Comparison of ENCODE assay signal across 18 cellular contexts in the genomic region with DNA sequence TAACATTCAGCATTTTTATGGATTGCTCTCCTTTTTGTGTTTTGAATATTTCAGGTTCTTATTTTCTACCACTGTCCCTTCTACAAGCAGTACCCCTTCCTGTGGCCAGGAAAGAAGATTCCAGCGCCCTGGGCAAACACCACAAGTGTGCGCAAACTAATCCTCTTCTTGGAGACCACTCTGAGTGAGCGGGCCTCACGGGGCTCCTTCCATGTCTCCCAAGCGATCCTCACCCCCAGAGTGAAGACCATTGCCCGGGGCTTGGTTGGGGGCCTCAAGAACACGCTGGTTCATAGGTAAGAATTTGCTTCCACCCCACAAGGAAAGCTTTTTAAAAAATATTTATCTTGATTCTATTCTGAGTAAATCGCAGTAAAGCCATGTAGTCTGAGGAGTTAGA. TPM values are rescaled to one million over a fixed set of nuclear protein-coding genes. Genes with fewer than 3 reads are reported as not detected.
DNase-seq lines count a peak whose midpoint lies in the region; ATAC-seq and FAIRE-seq lines count a peak whose summit lies in the region.
"Had no signal": no experiment of that assay in that cellular context is flagged by ENCODE, and none has a peak within 500 bp of the region (broad histone marks: within the 10 kb centered on the region; RNA-seq: fewer than 3 reads in every experiment).

No MANE protein-coding gene starts in this region.

- H3K4me3 Mint-ChIP-seq in activated CD8-positive, alpha-beta memory T cell treated with anti-CD3 and anti-CD28 coated beads, Interleukin-2, amount 10 ng/mL, durations not matched to agents 7 days and 5 days, result no peak overlapping the region
- H3K4me3 Mint-ChIP-seq in central memory CD8-positive, alpha-beta T cell, result no peak overlapping the region
- H3K4me3 Mint-ChIP-seq: B cell; CD4-positive, CD25-positive, alpha-beta regulatory T cell; CD8-positive, alpha-beta T cell; GM23338; H9 had no signal

- no peaks in the 10 kb centered on the region for H3K27me3 Mint-ChIP-seq in activated CD8-positive, alpha-beta memory T cell treated with anti-CD3 and anti-CD28 coated beads, Interleukin-2, amount 10 ng/mL, durations not matched to agents 7 days and 5 days
- H3K27me3 Mint-ChIP-seq in central memory CD8-positive, alpha-beta T cell, result no peaks in the 10 kb centered on the region
- H3K27me3 Mint-ChIP-seq: B cell; CD4-positive, CD25-positive, alpha-beta regulatory T cell had no signal

- H3K9me3 Mint-ChIP-seq in activated CD8-positive, alpha-beta memory T cell treated with anti-CD3 and anti-CD28 coated beads, Interleukin-2, amount 10 ng/mL, durations not matched to agents 7 days and 5 days (ENCODE audit: low read depth), result no peaks in the 10 kb centered on the region
- no peaks in the 10 kb centered on the region for H3K9me3 Mint-ChIP-seq in central memory CD8-positive, alpha-beta T cell
- H3K9me3 Mint-ChIP-seq: CD4-positive, CD25-positive, alpha-beta regulatory T cell; CD8-positive, alpha-beta T cell; GM23338; H9 had no signal

- CTCF ChIA-PET in activated CD8-positive, alpha-beta memory T cell treated with anti-CD3 and anti-CD28 coated beads, Interleukin-2, amount 10 ng/mL, durations not matched to agents 7 days and 5 days (lab: Charles Lee), result interaction anchor here (1.1 to 6.7 kb wide), 3 partner anchors 22 to 289 kb away, joined by 3 to 137 read pairs (median 21); no protein-coding TSS in a partner anchor

- H3K36me3 Mint-ChIP-seq in activated CD8-positive, alpha-beta memory T cell treated with anti-CD3 and anti-CD28 coated beads, Interleukin-2, amount 10 ng/mL, durations not matched to agents 7 days and 5 days, result peaks cover 17% of the 10 kb centered on the region
- H3K36me3 Mint-ChIP-seq in central memory CD8-positive, alpha-beta T cell (ENCODE audit: insufficient read depth), result peaks cover 36% of the 10 kb centered on the region

- peak; percentile 21 for FAIRE-seq in GM19239 (lab: Jason Lieb, UNC)
- FAIRE-seq: A204.1, G401.6, GM12892 had no signal

- H3K4me1 Mint-ChIP-seq in activated CD8-positive, alpha-beta memory T cell treated with anti-CD3 and anti-CD28 coated beads, Interleukin-2, amount 10 ng/mL, durations not matched to agents 7 days and 5 days, result peaks cover 29% of the 10 kb centered on the region
- H3K4me1 Mint-ChIP-seq in central memory CD8-positive, alpha-beta T cell, result peaks cover 42% of the 10 kb centered on the region

- peak overlapping the region; percentile 18 for H3K27ac Mint-ChIP-seq in activated CD8-positive, alpha-beta memory T cell treated with anti-CD3 and anti-CD28 coated beads, Interleukin-2, amount 10 ng/mL, durations not matched to agents 7 days and 5 days
- H3K27ac Mint-ChIP-seq in central memory CD8-positive, alpha-beta T cell (ENCODE audit: low read depth), result peak overlapping the region; percentile 40
- H3K27ac Mint-ChIP-seq: B cell; CD8-positive, alpha-beta T cell; GM23338; H9 had no signal

- DNase-seq in activated CD8-positive, alpha-beta memory T cell treated with anti-CD3 and anti-CD28 coated beads, Interleukin-2, amount 10 ng/mL, durations not matched to agents 7 days and 5 days, result no peak
- no peak for DNase-seq in activated CD8-positive, alpha-beta memory T cell treated with anti-CD3 and anti-CD28 coated beads for 24 hours
- DNase-seq in GM19239 (ENCODE audit: insufficient read length, low spot score), result no peak
- DNase-seq in central memory CD8-positive, alpha-beta T cell (ENCODE audit: low spot score in 2 of 2), result no peak
- DNase-seq in NCI-H1417 (lab: John Stamatoyannopoulos, UW), result no peak
- DNase-seq: Caco-2; CD4-positive, CD25-positive, alpha-beta regulatory T cell; CD8-positive, alpha-beta T cell; DMS153; DND-41 had no signal

- ATAC-seq in activated CD8-positive, alpha-beta memory T cell treated with anti-CD3 and anti-CD28 coated beads, Interleukin-2, amount 10 ng/mL, durations not matched to agents 7 days and 5 days, result no peak
- ATAC-seq in central memory CD8-positive, alpha-beta T cell (replicated peaks; ENCODE audit: extremely low read depth, poor library complexity, severe bottlenecking), result no peak
- no peak for ATAC-seq in GM18873 (IDR thresholded peaks at IDR 0.05; ENCODE audit: low FRiP score, unreplicated experiment)
- ATAC-seq: CD8-positive, alpha-beta T cell; HCT116 had no signal

RNA-seq across cellular contexts. Expression of a gene that starts 39.4 kb away (rescaled TPM):
- 10 to 100 TPM; 16.7 to 21.1 TPM for total RNA-seq in activated CD8-positive, alpha-beta memory T cell treated with anti-CD3 and anti-CD28 coated beads, Interleukin-2, amount 10 ng/mL, durations not matched to agents 7 days and 5 days
